In the genomic region with DNA sequence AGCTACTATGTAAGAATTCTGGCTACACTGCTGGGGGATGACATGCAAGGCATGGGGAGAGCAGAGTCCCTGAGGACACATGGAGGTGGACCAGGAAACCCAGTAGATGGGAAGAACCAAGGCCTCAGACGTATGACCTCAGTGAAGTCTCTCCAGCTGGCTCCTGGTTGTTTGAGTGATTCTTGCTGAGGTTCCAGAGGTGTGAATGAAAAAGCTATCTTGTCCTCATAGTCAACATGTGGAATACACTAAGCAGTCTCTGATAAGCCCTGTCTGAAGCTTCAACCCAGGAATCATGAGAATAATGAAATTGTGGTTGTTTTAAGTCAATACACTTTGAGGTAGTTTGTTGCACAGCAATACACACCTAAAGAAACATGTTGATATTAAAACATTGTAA, we compare ENCODE assay signal across 29 cellular contexts.
"Had no signal": no experiment of that assay in that cellular context is flagged by ENCODE, and none has a peak within 500 bp of the region (broad histone marks: within the 10 kb centered on the region; RNA-seq: fewer than 3 reads in every experiment).

No MANE protein-coding gene starts in this region.

- H3K27me3 Mint-ChIP-seq: naive thymus-derived CD4-positive, alpha-beta T cell; progenitor cell of endocrine pancreas; stimulated activated naive CD8-positive, alpha-beta T cell treated with anti-CD3 and anti-CD28 coated beads, Interleukin-15, Interleukin-2, amounts not matched to agents 100 ng/mL and 50 ng/mL, for 24 hours had no signal

- H3K4me3 Mint-ChIP-seq: naive thymus-derived CD4-positive, alpha-beta T cell; natural killer cell; nephron; neural progenitor cell; stimulated activated effector memory CD8-positive, alpha-beta T cell treated with anti-CD3 and anti-CD28 coated beads, Interleukin-12 subunit alpha, Interleukin-12 subunit beta, amount 100 ng/mL, for 72 hours; stimulated activated naive CD8-positive, alpha-beta T cell treated with anti-CD3 and anti-CD28 coated beads, Interleukin-15, Interleukin-2, amounts not matched to agents 100 ng/mL and 50 ng/mL, for 24 hours had no signal

- H3K27ac ChIP-seq: neural progenitor cell, ovary, parathyroid adenoma, psoas muscle, right lobe of liver, sigmoid colon, stomach, thoracic aorta, thyroid gland, tibial nerve, upper lobe of left lung, vagina had no signal

- H3K4me3 ChIP-seq: neural progenitor cell, ovary, psoas muscle, right lobe of liver, sigmoid colon, stomach, thoracic aorta, thyroid gland, tibial nerve, upper lobe of left lung, vagina had no signal

- H3K4me1 ChIP-seq: parathyroid adenoma, psoas muscle, right lobe of liver, sigmoid colon, stomach, thyroid gland, tibial nerve, upper lobe of left lung, vagina had no signal

- FAIRE-seq: small intestine, urothelium cell line had no signal

- H3K36me3 Mint-ChIP-seq: naive thymus-derived CD4-positive, alpha-beta T cell; natural killer cell; neural progenitor cell; stimulated activated effector memory CD8-positive, alpha-beta T cell treated with anti-CD3 and anti-CD28 coated beads, Interleukin-12 subunit alpha, Interleukin-12 subunit beta, amount 100 ng/mL, for 72 hours had no signal

- H3K36me3 ChIP-seq: neural progenitor cell, ovary, right lobe of liver, sigmoid colon, stomach, thoracic aorta, thyroid gland, tibial nerve, upper lobe of left lung, vagina had no signal

- ATAC-seq: naive thymus-derived CD4-positive, alpha-beta T cell; natural killer cell; psoas muscle; right cardiac atrium; right lobe of liver; stimulated activated effector memory CD8-positive, alpha-beta T cell treated with anti-CD3 and anti-CD28 coated beads, Interleukin-12 subunit alpha, Interleukin-12 subunit beta, amount 100 ng/mL, for 72 hours had no signal

- H3K4me1 Mint-ChIP-seq: naive thymus-derived CD4-positive, alpha-beta T cell; natural killer cell; nephron; neural progenitor cell; stimulated activated effector memory CD8-positive, alpha-beta T cell treated with anti-CD3 and anti-CD28 coated beads, Interleukin-12 subunit alpha, Interleukin-12 subunit beta, amount 100 ng/mL, for 72 hours had no signal

- H3K27me3 ChIP-seq: neural progenitor cell, ovary, right lobe of liver, sigmoid colon, stomach, thyroid gland, tibial nerve, upper lobe of left lung, vagina had no signal

- H3K9me3 ChIP-seq: ovary, psoas muscle, right lobe of liver, sigmoid colon, thoracic aorta, thyroid gland, tibial nerve, upper lobe of left lung, vagina had no signal

- H3K9ac ChIP-seq: neural progenitor cell, parathyroid adenoma had no signal

- DNase-seq: naive thymus-derived CD4-positive, alpha-beta T cell; natural killer cell; occipital lobe; ovary; posterior cingulate gyrus; psoas muscle; right cardiac atrium; right lobe of liver; sigmoid colon; small intestine; stimulated activated CD4-positive, alpha-beta T cell treated with anti-CD3 and anti-CD28 coated beads, Interleukin-15, amount 100 ng/mL, for 24 hours; stimulated activated CD4-positive, alpha-beta T cell treated with anti-CD3 and anti-CD28 coated beads, Interleukin-2, amount 100 ng/mL, for 24 hours; stimulated activated CD4-positive, alpha-beta T cell treated with anti-CD3 and anti-CD28 coated beads, Interleukin-2, amount 100 ng/mL, for 48 hours; stimulated activated CD4-positive, alpha-beta T cell treated with anti-CD3 and anti-CD28 coated beads, Interleukin-4, amount 100 ng/mL, for 24 hours; stimulated activated naive CD4-positive, alpha-beta T cell; stomach; thyroid gland; trophoblast cell; upper lobe of left lung had no signal

- H3K27ac Mint-ChIP-seq: naive thymus-derived CD4-positive, alpha-beta T cell; natural killer cell; nephron; neural progenitor cell; progenitor cell of endocrine pancreas; stimulated activated effector memory CD8-positive, alpha-beta T cell treated with anti-CD3 and anti-CD28 coated beads, Interleukin-12 subunit alpha, Interleukin-12 subunit beta, amount 100 ng/mL, for 72 hours; stimulated activated naive CD8-positive, alpha-beta T cell treated with anti-CD3 and anti-CD28 coated beads, Interleukin-15, Interleukin-2, amounts not matched to agents 100 ng/mL and 50 ng/mL, for 24 hours had no signal

- H3K9me3 Mint-ChIP-seq: nephron; neural progenitor cell; stimulated activated naive CD8-positive, alpha-beta T cell treated with anti-CD3 and anti-CD28 coated beads, Interleukin-15, Interleukin-2, amounts not matched to agents 100 ng/mL and 50 ng/mL, for 24 hours had no signal
